ENCODE assay signal across 8 cellular contexts in the genomic region with DNA sequence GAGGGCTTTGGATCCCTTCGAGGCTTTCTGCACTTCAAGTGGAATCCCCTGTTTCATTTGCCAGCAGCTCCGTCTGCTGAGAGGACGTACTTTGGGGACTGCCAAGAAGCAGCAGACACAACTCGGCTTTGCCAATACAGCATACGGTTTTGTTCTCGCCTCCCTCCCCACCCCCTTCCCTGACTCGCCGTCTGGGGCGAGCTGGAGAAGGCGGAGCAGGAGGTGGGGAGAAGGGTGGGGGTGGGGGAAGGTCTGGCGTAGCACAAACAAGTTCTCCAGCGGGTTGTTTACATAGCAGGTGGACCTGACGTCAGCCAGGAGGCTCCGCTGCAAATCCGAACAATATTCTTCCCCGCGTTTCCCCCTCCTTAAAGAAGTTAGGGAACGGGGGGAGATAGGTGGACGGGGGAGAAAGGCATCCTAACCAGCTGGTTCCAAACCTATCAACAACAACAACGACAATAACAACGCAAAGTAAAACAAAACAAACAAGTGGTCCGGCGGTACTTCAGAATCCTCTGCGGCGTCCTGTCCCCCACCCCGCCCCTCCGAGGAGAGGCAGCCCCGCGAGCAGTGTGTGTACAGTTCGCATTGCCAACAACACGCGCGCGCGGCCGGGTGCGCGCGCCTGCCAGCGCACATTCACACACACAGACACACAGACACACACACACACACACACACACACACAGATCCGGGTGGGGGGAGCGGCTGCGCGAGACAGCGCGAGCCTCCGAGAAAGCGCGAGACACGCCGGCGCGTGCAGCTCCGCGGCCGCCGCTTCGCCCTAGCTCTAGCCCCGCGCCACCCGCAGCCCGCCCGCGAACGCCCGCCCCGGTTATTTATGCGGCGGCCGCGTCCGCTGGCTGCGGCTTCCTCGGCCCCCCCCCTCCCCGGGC.
DNase-seq lines count a peak whose midpoint lies in the region; ATAC-seq and TF ChIP-seq lines count a peak whose summit lies in the region.

No MANE protein-coding gene starts in this region.

- peak; percentile 42 for TF ChIP-seq EP300 in stomach (IDR thresholded peaks at IDR 0.05)

- H3K4me3 ChIP-seq in BJ (ENCODE audit: low read depth, low read length): peak overlapping the region; percentile 65
- peak overlapping the region; percentile 46 for H3K4me3 ChIP-seq in ectodermal cell (ENCODE audit: insufficient read depth, low read depth, low read length)
- H3K4me3 ChIP-seq in lower leg skin (ENCODE audit: low read depth, poor library complexity, severe bottlenecking): peak overlapping the region; percentile 50
- H3K4me3 ChIP-seq in stomach: peak overlapping the region; percentile 67 to 87 (median 76)

- intact Hi-C loops in lower leg skin (cut with DNase I; ENCODE audit: low total_unique reads) (loop anchor here (10.0 kb wide), 1 partner anchor 319 kb away; no protein-coding TSS in a partner anchor), stomach (cut with DNase I; ENCODE audit: low total_unique reads) (no loop called here)

- TF ChIP-seq CTCF in BJ (IDR thresholded peaks at IDR 0.05; ENCODE audit: insufficient read depth, low read depth, low read length) (no peak), lower leg skin (IDR thresholded peaks at IDR 0.05) (no peak), stomach (IDR thresholded peaks at IDR 0.05) (no peak)

- H3K27me3 ChIP-seq in BJ (ENCODE audit: control insufficient read depth, insufficient read depth, low read length): peaks cover 36% of the 10 kb centered on the region
- H3K27me3 ChIP-seq in ectodermal cell (ENCODE audit: control insufficient read depth, insufficient read depth, low read length, poor library complexity, severe bottlenecking): peaks cover 95% of the 10 kb centered on the region
- H3K27me3 ChIP-seq in stomach: peaks cover 0 to 70% (median 68%) of the 10 kb centered on the region in 3 donors

- no peak overlapping the region for H3K27ac ChIP-seq in ectodermal cell (ENCODE audit: insufficient read depth, low read depth, low read length, poor library complexity, severe bottlenecking)
- H3K27ac ChIP-seq in stomach: peak overlapping the region; percentile 84 to 93 (median 88)

- DNase-seq in BJ (ENCODE audit: low read depth): no peak
- DNase-seq in NCI-H1092 treated with DMSO at 0.1 percent for 48 hours (lab: John Stamatoyannopoulos, UW): peak; percentile 80
- DNase-seq in SKM-1 treated with dmso at 0.1 percent for 144 hours (lab: John Stamatoyannopoulos, UW; ENCODE audit: unreplicated experiment): peak; percentile 61
- DNase-seq in lower leg skin (ENCODE audit: low spot score in 2 of 2): peak; percentile 86 to 95
- DNase-seq in stomach: peak; percentile 76
- no peak for DNase-seq in superior temporal gyrus (ENCODE audit: extremely low spot score)

- POLR2A ChIA-PET in BJ (lab: Charles Lee): no interaction called here

- peak; percentile 41 for ATAC-seq in GM19324 (IDR thresholded peaks at IDR 0.05; ENCODE audit: low FRiP score, unreplicated experiment)

- H3K36me3 ChIP-seq in BJ (ENCODE audit: control insufficient read depth, insufficient read depth, low read length): no peaks in the 10 kb centered on the region
- no peaks in the 10 kb centered on the region for H3K36me3 ChIP-seq in ectodermal cell (ENCODE audit: control insufficient read depth, insufficient read depth, low read length)
- no peaks in the 10 kb centered on the region for H3K36me3 ChIP-seq in stomach

- CTCF ChIA-PET in BJ (lab: Yijun Ruan, JAX): interaction anchor here (0.6 kb wide), 2 partner anchors 20 to 1842 kb away, joined by 3 to 4 read pairs; no protein-coding TSS in a partner anchor

- H3K4me1 ChIP-seq in ectodermal cell (ENCODE audit: control insufficient read depth, insufficient read depth, low read length) (peaks cover 6% of the 10 kb centered on the region), stomach (peaks cover 21 to 80% (median 60%) of the 10 kb centered on the region in 4 donors)

- WGBS in ectodermal cell, 2 experiments: 0 to 1% methylated on average over 71 to 75 of the region's 75 CpGs
- 1% methylated on average over 29 to 61 of the region's 75 CpGs for WGBS in lower leg skin, 2 donors
- 0 to 1% (median 0%) methylated on average over 36 to 75 of the region's 75 CpGs for WGBS in stomach, 5 donors

- no peak for TF ChIP-seq POLR2A in lower leg skin (IDR thresholded peaks at IDR 0.05)
- no peak for TF ChIP-seq POLR2A in stomach (IDR thresholded peaks at IDR 0.05)

- H3K9me3 ChIP-seq in ectodermal cell (ENCODE audit: control insufficient read depth, low read length): no peaks in the 10 kb centered on the region
- H3K9me3 ChIP-seq in stomach: peaks cover 0 to 4% (median 0%) of the 10 kb centered on the region in 4 donors

Comparison
In these comparisons a context has a peak if more than half of its experiments do, and no peak if none do; other contexts are left out.
1. DNase-seq: peak in NCI-H1092 treated with DMSO at 0.1 percent for 48 hours (single experiment), SKM-1 treated with dmso at 0.1 percent for 144 hours (single experiment), lower leg skin (2 of 2) and stomach (single experiment); none in BJ (single experiment) and superior temporal gyrus (single experiment).
2. Peak in every context shown above with its lines, with median percentiles within 50 percentile points of each other: H3K4me3 ChIP-seq.